In the genomic region with DNA sequence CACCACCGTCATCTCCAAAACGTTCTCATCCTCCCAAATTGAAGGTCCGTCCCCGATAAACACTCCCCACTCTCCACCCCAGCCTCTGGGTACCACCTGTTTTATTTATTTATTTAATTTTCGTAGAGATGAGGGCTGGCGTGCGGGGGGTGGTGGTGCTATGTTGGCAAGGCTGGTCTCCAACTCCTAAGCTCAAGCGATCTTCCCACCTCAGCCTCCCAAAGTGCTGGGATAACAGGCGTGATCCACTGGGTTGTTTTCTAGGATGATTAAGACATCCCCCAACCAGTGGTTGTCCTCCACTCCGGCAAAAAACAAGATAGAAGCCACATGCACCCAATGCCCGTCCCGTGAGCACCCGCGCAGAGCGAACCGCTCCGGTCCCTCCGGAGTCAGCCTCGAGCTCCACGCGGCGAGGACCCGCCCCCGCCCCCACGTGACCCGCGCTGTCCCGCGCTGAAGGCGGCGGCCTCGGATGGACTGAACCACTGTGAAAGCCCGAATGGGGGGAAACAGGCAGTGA, we compare ENCODE assay signal across 8 cellular contexts. TPM values are rescaled to one million over a fixed set of nuclear protein-coding genes. Genes with fewer than 3 reads are reported as not detected.
DNase-seq lines count a peak whose midpoint lies in the region; ATAC-seq and TF ChIP-seq lines count a peak whose summit lies in the region.

No MANE protein-coding gene starts in this region.

- TF ChIP-seq POLR2A in Raji (IDR thresholded peaks at IDR 0.05; ENCODE audit: insufficient read depth, low read depth, low read length), result peak; percentile 97

- H3K4me3 Mint-ChIP-seq in activated naive CD4-positive, alpha-beta T cell treated with anti-CD3 and anti-CD28 coated beads, Interleukin-2, amount 50 U/mL, for 24 hours, result peak overlapping the region; percentile 95

- peak overlapping the region; percentile 100 for H3K27ac Mint-ChIP-seq in activated naive CD4-positive, alpha-beta T cell treated with anti-CD3 and anti-CD28 coated beads, Interleukin-2, amount 50 U/mL, for 24 hours

- H3K4me3 ChIP-seq in HUES64 (ENCODE audit: low read length) (peak overlapping the region; percentile 86), upper lobe of right lung (peak overlapping the region; percentile 99)

- H3K36me3 Mint-ChIP-seq in activated naive CD4-positive, alpha-beta T cell treated with anti-CD3 and anti-CD28 coated beads, Interleukin-2, amount 50 U/mL, for 24 hours, result peaks cover 7% of the 10 kb centered on the region

- H3K27me3 ChIP-seq in HUES64 (ENCODE audit: insufficient read depth, low read length) (no peaks in the 10 kb centered on the region), upper lobe of right lung (no peaks in the 10 kb centered on the region)

- H3K27ac ChIP-seq in HUES64 (ENCODE audit: low read depth, low read length), result peak overlapping the region; percentile 98
- peak overlapping the region; percentile 100 for H3K27ac ChIP-seq in upper lobe of right lung

- no peaks in the 10 kb centered on the region; the same call in 1 of the 2 replicates for H3K4me1 ChIP-seq in HUES64 (ENCODE audit: insufficient read depth, low read length)
- H3K4me1 ChIP-seq in upper lobe of right lung, result peaks cover 38% of the 10 kb centered on the region

- intact Hi-C loops in Right ventricle myocardium superior (cut with DNase I) (no loop called here), upper lobe of right lung (cut with DNase I) (loop anchor here (10.0 kb wide), 1 partner anchor 109 kb away; a partner anchor contains a TSS)

- H3K4me1 Mint-ChIP-seq in activated naive CD4-positive, alpha-beta T cell treated with anti-CD3 and anti-CD28 coated beads, Interleukin-2, amount 50 U/mL, for 24 hours, result peaks cover 25% of the 10 kb centered on the region

- H3K9me3 ChIP-seq in HUES64 (ENCODE audit: insufficient read depth, low read depth, low read length), result no peaks in the 10 kb centered on the region
- no peaks in the 10 kb centered on the region for H3K9me3 ChIP-seq in upper lobe of right lung

- peak overlapping the region; percentile 100 for H3K9ac ChIP-seq in HUES64 (ENCODE audit: low read depth, low read length)

- H3K9me3 Mint-ChIP-seq in activated naive CD4-positive, alpha-beta T cell treated with anti-CD3 and anti-CD28 coated beads, Interleukin-2, amount 50 U/mL, for 24 hours, result no peaks in the 10 kb centered on the region

- 6% methylated on average over 30 of the region's 33 CpGs for WGBS in HUES64

- H3K27me3 Mint-ChIP-seq in activated naive CD4-positive, alpha-beta T cell treated with anti-CD3 and anti-CD28 coated beads, Interleukin-2, amount 50 U/mL, for 24 hours, result no peaks in the 10 kb centered on the region

- ATAC-seq in GM21447 (IDR thresholded peaks at IDR 0.05; ENCODE audit: unreplicated experiment) (peak; percentile 50), Right ventricle myocardium superior (ENCODE audit: poor library complexity) (peak; percentile 95), upper lobe of right lung (peak; percentile 90)

- TF ChIP-seq CTCF in upper lobe of right lung (IDR thresholded peaks at IDR 0.05), result no peak

- DNase-seq in EL (peak; percentile 87), Right ventricle myocardium superior (peak; percentile 94), pons (ENCODE audit: low spot score) (peak; percentile 83), upper lobe of right lung (peak; percentile 96)

- H3K36me3 ChIP-seq in HUES64 (ENCODE audit: insufficient read depth, low read length) (peaks cover 30% of the 10 kb centered on the region), upper lobe of right lung (peaks cover 11% of the 10 kb centered on the region)

RNA-seq across cellular contexts. Expression of a gene that starts 0.9 kb away (rescaled TPM):
- polyA plus RNA-seq in HUES64 (2013, experiment 1 of 2), result 220 TPM
- 196 TPM for polyA plus RNA-seq in HUES64 (2013, experiment 2 of 2)
- total RNA-seq in Right ventricle myocardium superior (68.0 TPM), upper lobe of right lung (107 TPM)

RNA-seq across cellular contexts. Expression of a gene that starts 39.5 kb away (rescaled TPM):
- polyA plus RNA-seq in HUES64 (2013, experiment 1 of 2), result 29.7 TPM
- polyA plus RNA-seq in HUES64 (2013, experiment 2 of 2), result 31.8 TPM
- 19.1 TPM for total RNA-seq in Right ventricle myocardium superior
- 60.1 TPM for total RNA-seq in upper lobe of right lung

RNA-seq across cellular contexts. Expression of a gene that starts 49.7 kb away (rescaled TPM):
- 9.6 TPM for polyA plus RNA-seq in HUES64 (2013, experiment 1 of 2)
- 8.4 TPM for polyA plus RNA-seq in HUES64 (2013, experiment 2 of 2)
- total RNA-seq in Right ventricle myocardium superior (14.8 TPM), upper lobe of right lung (29.8 TPM)

Comparison
In these comparisons a context has a peak if more than half of its experiments do, and no peak if none do; other contexts are left out.
1. Peak in every context shown above with its lines: DNase-seq, ATAC-seq, H3K4me3 ChIP-seq and H3K27ac ChIP-seq.